11 cellular contexts compared by ENCODE assay signal in genomic region chr15:65787260-65787659, GRCh38. TPM values are rescaled to one million over a fixed set of nuclear protein-coding genes. Genes with fewer than 3 reads are reported as not detected.
DNase-seq lines count a peak whose midpoint lies in the region; ATAC-seq, FAIRE-seq and TF ChIP-seq lines count a peak whose summit lies in the region.
"Had no signal": no experiment of that assay in that cellular context is flagged by ENCODE, and none has a peak within 500 bp of the region (broad histone marks: within the 10 kb centered on the region; RNA-seq: fewer than 3 reads in every experiment).

No MANE protein-coding gene starts in this region.

- H4K20me1 ChIP-seq in Loucy (ENCODE audit: insufficient read depth, low read length, poor library complexity, severe bottlenecking) = peaks cover 9% of the 10 kb centered on the region

- DNase-seq in CD4-positive, alpha-beta T cell = no peak
- DNase-seq in central memory CD8-positive, alpha-beta T cell (ENCODE audit: low spot score in 2 of 2) = no peak
- DNase-seq in NCI-H1694 treated with DMSO at 0.1 percent for 48 hours (lab: John Stamatoyannopoulos, UW) = no peak
- DNase-seq in NCI-H226 = no peak
- DNase-seq in pancreas = no peak
- DNase-seq: DND-41, H9, NCI-H187 had no signal

- no peaks in the 10 kb centered on the region for H3F3A ChIP-seq in Loucy (ENCODE audit: low read depth)

- H3K27ac Mint-ChIP-seq in CD4-positive, alpha-beta T cell = peak overlapping the region; percentile 26
- peak overlapping the region; percentile 79 for H3K27ac Mint-ChIP-seq in central memory CD8-positive, alpha-beta T cell (ENCODE audit: low read depth)

- H3K36me3 ChIP-seq in Loucy (ENCODE audit: insufficient read depth, low read length) (no peaks in the 10 kb centered on the region), neutrophil (no peaks in the 10 kb centered on the region), pancreas (no peaks in the 10 kb centered on the region)

- FAIRE-seq in pancreas (lab: Jason Lieb, UNC) = no peak

- peaks cover 27% of the 10 kb centered on the region for H3K4me1 ChIP-seq in Loucy (ENCODE audit: insufficient read depth, low read length, poor library complexity, severe bottlenecking)
- peaks cover 39 to 45% of the 10 kb centered on the region in 2 experiments for H3K4me1 ChIP-seq in neutrophil (ENCODE audit: control insufficient read depth in 1 of 2, insufficient read depth in 1 of 2, low read depth in 1 of 2, low read length in 1 of 2)
- H3K4me1 ChIP-seq in pancreas = peaks cover 11 to 41% (median 38%) of the 10 kb centered on the region in 3 donors

- no peaks in the 10 kb centered on the region for H3K9me3 Mint-ChIP-seq in CD4-positive, alpha-beta T cell
- H3K9me3 Mint-ChIP-seq in central memory CD8-positive, alpha-beta T cell = no peaks in the 10 kb centered on the region
- H3K9me3 Mint-ChIP-seq: H9 had no signal

- ATAC-seq in CD4-positive, alpha-beta T cell (ENCODE audit: poor library complexity) = no peak
- no peak for ATAC-seq in central memory CD8-positive, alpha-beta T cell (replicated peaks; ENCODE audit: extremely low read depth, poor library complexity, severe bottlenecking)
- no peak for ATAC-seq in pancreas
- no peak for ATAC-seq in HG03442 (IDR thresholded peaks at IDR 0.05; ENCODE audit: unreplicated experiment)

- H3K9me3 ChIP-seq in CD4-positive, alpha-beta T cell (ENCODE audit: control insufficient read depth, low read length) = no peaks in the 10 kb centered on the region
- H3K9me3 ChIP-seq in Loucy (ENCODE audit: insufficient read depth, low read depth, low read length) (no peaks in the 10 kb centered on the region), neutrophil (no peaks in the 10 kb centered on the region), pancreas (no peaks in the 10 kb centered on the region)

- H3K27me3 ChIP-seq in CD4-positive, alpha-beta T cell (ENCODE audit: control insufficient read depth, insufficient read depth, low read length) = no peaks in the 10 kb centered on the region
- H3K27me3 ChIP-seq in Loucy (ENCODE audit: insufficient read depth, low read length, poor library complexity, severe bottlenecking) (no peaks in the 10 kb centered on the region), neutrophil (no peaks in the 10 kb centered on the region), pancreas (no peaks in the 10 kb centered on the region)

- POLR2A ChIA-PET in CD4-positive, alpha-beta T cell (lab: Charles Lee) = no interaction called here

- CTCF ChIA-PET in CD4-positive, alpha-beta T cell (lab: Charles Lee) = interaction anchor here (1.7 kb wide), 1 partner anchor 36 kb away, joined by 5 read pairs; no protein-coding TSS in a partner anchor

- no peak overlapping the region for H3K9ac ChIP-seq in Loucy (ENCODE audit: low read depth, low read length, poor library complexity, severe bottlenecking)

- H3K4me1 Mint-ChIP-seq in CD4-positive, alpha-beta T cell (ENCODE audit: low read depth) = peaks cover 51% of the 10 kb centered on the region
- H3K4me1 Mint-ChIP-seq in central memory CD8-positive, alpha-beta T cell = peaks cover 37% of the 10 kb centered on the region

- peak overlapping the region; percentile 34 for H3K4me3 ChIP-seq in Loucy (ENCODE audit: low read length, poor library complexity, severe bottlenecking)
- H3K4me3 ChIP-seq in neutrophil (ENCODE audit: low read depth in 1 of 2, low read length in 1 of 2) = peak overlapping the region; percentile 25 to 40
- H3K4me3 ChIP-seq in pancreas = no peak overlapping the region

- no peaks in the 10 kb centered on the region for H3K9me2 ChIP-seq in Loucy (replicated peaks; ENCODE audit: low read depth, low read length)

- no peak overlapping the region for H3K27ac ChIP-seq in CD4-positive, alpha-beta T cell (ENCODE audit: low read depth, low read length)
- H3K27ac ChIP-seq in neutrophil = peak overlapping the region; percentile 90
- peak overlapping the region in 2 of 4 donors; percentile 20 to 81 for H3K27ac ChIP-seq in pancreas

- H3K27me3 Mint-ChIP-seq in CD4-positive, alpha-beta T cell = no peaks in the 10 kb centered on the region
- H3K27me3 Mint-ChIP-seq in central memory CD8-positive, alpha-beta T cell = no peaks in the 10 kb centered on the region

- H2AFZ ChIP-seq in Loucy (ENCODE audit: low read length) = no peak overlapping the region

- H3K4me3 Mint-ChIP-seq in CD4-positive, alpha-beta T cell = peak overlapping the region; percentile 57
- H3K4me3 Mint-ChIP-seq in central memory CD8-positive, alpha-beta T cell = peak overlapping the region; percentile 16
- H3K4me3 Mint-ChIP-seq: H9 had no signal

- H3K4me2 ChIP-seq in Loucy (ENCODE audit: low read depth, low read length, poor library complexity, severe bottlenecking) = peak overlapping the region; percentile 58

- no peak for TF ChIP-seq CTCF in CD4-positive, alpha-beta T cell (IDR thresholded peaks at IDR 0.05)
- TF ChIP-seq CTCF in Loucy (conservative IDR thresholded peaks at IDR 0.05; ENCODE audit: low read length) = no peak
- no peak for TF ChIP-seq CTCF in neutrophil (IDR thresholded peaks at IDR 0.05)
- TF ChIP-seq CTCF in pancreas (IDR thresholded peaks at IDR 0.05) = no peak

- intact Hi-C loops in CD4-positive, alpha-beta T cell (cut with DNase I, micrococcal nuclease) = no loop called here
- intact Hi-C loops in pancreas (cut with DNase I) = no loop called here

- WGBS in pancreas, 2 donors = 6 to 16% methylated on average over 2 of the region's 2 CpGs

- H3K79me2 ChIP-seq in Loucy (ENCODE audit: insufficient read depth, low read length) = peaks cover 52% of the 10 kb centered on the region

- H3K36me3 Mint-ChIP-seq in CD4-positive, alpha-beta T cell (ENCODE audit: low read depth) = peaks cover 32% of the 10 kb centered on the region
- H3K36me3 Mint-ChIP-seq in central memory CD8-positive, alpha-beta T cell (ENCODE audit: insufficient read depth) = peaks cover 27% of the 10 kb centered on the region

RNA-seq across cellular contexts. Expression of gene DENND4A, which starts 4.8 kb away (rescaled TPM):
- total RNA-seq in CD4-positive, alpha-beta T cell = 10 to 100 TPM; 64.1 to 69.6 TPM
- total RNA-seq in pancreas = 10 to 100 TPM; 21.4 to 34.5 (median 28.2) TPM
- 10 to 100 TPM in 1 of 2 donors, 1 to 10 TPM in 1; 8.6 to 10.8 TPM for polyA plus RNA-seq in pancreas

Comparison
In these comparisons a context has a peak if more than half of its experiments do, and no peak if none do; other contexts are left out.
1. H3K4me3 ChIP-seq: peak in Loucy (single experiment) and neutrophil (2 of 2); none in pancreas (0 of 4).